In genomic region chr6:30883743-30884520, GRCh38 we compare ENCODE assay signal across 8 cellular contexts. TPM values are rescaled to one million over a fixed set of nuclear protein-coding genes. Genes with fewer than 3 reads are reported as not detected.
DNase-seq lines count a peak whose midpoint lies in the region; ATAC-seq and TF ChIP-seq lines count a peak whose summit lies in the region.

Gene DDR1 (plus strand): TSS chr6:30884519. CDS start chr6:30888730, 4,211 bp downstream.

- peaks cover 3% of the 10 kb centered on the region for H3K27me3 Mint-ChIP-seq in activated T-helper 1 cell treated with anti-CD3 and anti-CD28 coated beads, Interleukin-12 subunit alpha, Interleukin-12 subunit beta, Interleukin-2, Interleukin-4 antibody, amounts not matched to agents 30 ng/mL and 10 ng/mL and 1 ng/mL, durations not matched to agents 14 hours and 24 hours and 36 hours (ENCODE audit: insufficient read depth)

- H3K27ac ChIP-seq in esophagus muscularis mucosa (replicated peaks in 1 of 4) (peak within 1 kb of the TSS; percentile 85 to 93 (median 90)), mucosa of rectum (ENCODE audit: low read depth in 2 of 2, low read length in 2 of 2) (peak within 1 kb of the TSS; percentile 95 to 99), stomach smooth muscle (ENCODE audit: low read length) (peak within 1 kb of the TSS; percentile 87)

- no peak for TF ChIP-seq EP300 in esophagus muscularis mucosa (IDR thresholded peaks at IDR 0.05)

- WGBS in esophagus muscularis mucosa = 39% methylated on average over 12 of the region's 60 CpGs

- peak within 1 kb of the TSS; percentile 65 for H3K27ac Mint-ChIP-seq in activated T-helper 1 cell treated with anti-CD3 and anti-CD28 coated beads, Interleukin-12 subunit alpha, Interleukin-12 subunit beta, Interleukin-2, Interleukin-4 antibody, amounts not matched to agents 30 ng/mL and 10 ng/mL and 1 ng/mL, durations not matched to agents 14 hours and 24 hours and 36 hours

- H3K9me3 ChIP-seq in esophagus muscularis mucosa (no peaks in the 10 kb centered on the region), mucosa of rectum (ENCODE audit: control insufficient read depth in 2 of 2, low read length in 2 of 2) (no peaks in the 10 kb centered on the region), stomach smooth muscle (ENCODE audit: control insufficient read depth in 2 of 2, low read length in 2 of 2) (no peaks in the 10 kb centered on the region)

- no peak for TF ChIP-seq POLR2A in esophagus muscularis mucosa (IDR thresholded peaks at IDR 0.05; ENCODE audit: low read depth)

- H3K4me1 ChIP-seq in esophagus muscularis mucosa (peaks cover 34 to 57% (median 52%) of the 10 kb centered on the region in 4 donors), mucosa of rectum (ENCODE audit: control insufficient read depth in 2 of 2, insufficient read depth in 2 of 2, low read length in 2 of 2) (peaks cover 32 to 34% of the 10 kb centered on the region in 2 donors), stomach smooth muscle (ENCODE audit: control insufficient read depth, insufficient read depth, low read length) (peaks cover 37% of the 10 kb centered on the region)

- H3K9me3 Mint-ChIP-seq in activated T-helper 1 cell treated with anti-CD3 and anti-CD28 coated beads, Interleukin-12 subunit alpha, Interleukin-12 subunit beta, Interleukin-2, Interleukin-4 antibody, amounts not matched to agents 30 ng/mL and 10 ng/mL and 1 ng/mL, durations not matched to agents 14 hours and 24 hours and 36 hours = no peaks in the 10 kb centered on the region

- no peak for TF ChIP-seq CTCF in esophagus muscularis mucosa (IDR thresholded peaks at IDR 0.05)

- peak within 1 kb of the TSS; percentile 97 to 98 for H3K9ac ChIP-seq in mucosa of rectum (ENCODE audit: low read depth in 1 of 2, low read length in 2 of 2)
- peak within 1 kb of the TSS; percentile 80 to 82 for H3K9ac ChIP-seq in stomach smooth muscle (ENCODE audit: low read length in 2 of 2)

- H3K4me3 Mint-ChIP-seq in activated T-helper 1 cell treated with anti-CD3 and anti-CD28 coated beads, Interleukin-12 subunit alpha, Interleukin-12 subunit beta, Interleukin-2, Interleukin-4 antibody, amounts not matched to agents 30 ng/mL and 10 ng/mL and 1 ng/mL, durations not matched to agents 14 hours and 24 hours and 36 hours = peak within 1 kb of the TSS; percentile 77

- H3K4me3 ChIP-seq in esophagus muscularis mucosa = peak within 1 kb of the TSS; percentile 67 to 87 (median 77)
- peak within 1 kb of the TSS; percentile 86 to 89 for H3K4me3 ChIP-seq in mucosa of rectum (ENCODE audit: low read length in 2 of 2)
- peak within 1 kb of the TSS; percentile 88 to 94 for H3K4me3 ChIP-seq in stomach smooth muscle (ENCODE audit: low read length in 2 of 2)

- intact Hi-C loops in activated T-helper 1 cell treated with anti-CD3 and anti-CD28 coated beads, Interleukin-12 subunit alpha, Interleukin-12 subunit beta, Interleukin-2, Interleukin-4 antibody, amounts not matched to agents 30 ng/mL and 10 ng/mL and 1 ng/mL, durations not matched to agents 14 hours and 24 hours and 36 hours (cut with micrococcal nuclease) = loop anchor here (1.0 to 5.0 kb wide), 2 partner anchors 203 to 267 kb away; partner anchors contain the start of genes MRPS18B and PPP1R10
- intact Hi-C loops in esophagus muscularis mucosa (cut with DNase I) = loop anchor here (10.0 kb wide), 1 partner anchor 199 kb away; the partner anchor contains the start of gene PPP1R18

- no peaks in the 10 kb centered on the region for H3K36me3 Mint-ChIP-seq in activated T-helper 1 cell treated with anti-CD3 and anti-CD28 coated beads, Interleukin-12 subunit alpha, Interleukin-12 subunit beta, Interleukin-2, Interleukin-4 antibody, amounts not matched to agents 30 ng/mL and 10 ng/mL and 1 ng/mL, durations not matched to agents 14 hours and 24 hours and 36 hours (ENCODE audit: low read depth)

- H3K36me3 ChIP-seq in esophagus muscularis mucosa (peaks cover 0 to 3% (median 1%) of the 10 kb centered on the region in 4 donors), mucosa of rectum (ENCODE audit: control insufficient read depth in 2 of 2, insufficient read depth in 2 of 2, low read length in 2 of 2) (peaks cover 2 to 4% of the 10 kb centered on the region in 2 donors), stomach smooth muscle (ENCODE audit: control insufficient read depth in 2 of 2, insufficient read depth in 2 of 2, low read length in 2 of 2) (peaks cover 0 to 3% of the 10 kb centered on the region in 2 donors)

- DNase-seq in AG08395 (ENCODE audit: low spot score) = peak; percentile 73
- peak; percentile 78 for DNase-seq in NCI-H748 (lab: John Stamatoyannopoulos, UW; ENCODE audit: unreplicated experiment)
- DNase-seq in activated T-helper 1 cell treated with anti-CD3 and anti-CD28 coated beads, Interleukin-12 subunit alpha, Interleukin-12 subunit beta, Interleukin-2, Interleukin-4 antibody, amounts not matched to agents 30 ng/mL and 10 ng/mL and 1 ng/mL, durations not matched to agents 14 hours and 24 hours and 36 hours (ENCODE audit: low spot score) = no peak
- no peak for DNase-seq in esophagus muscularis mucosa (ENCODE audit: extremely low spot score)

- no peaks in the 10 kb centered on the region for H3K27me3 ChIP-seq in esophagus muscularis mucosa
- H3K27me3 ChIP-seq in mucosa of rectum (ENCODE audit: control insufficient read depth in 2 of 2, insufficient read depth in 2 of 2, low read length in 2 of 2) = no peaks in the 10 kb centered on the region
- H3K27me3 ChIP-seq in stomach smooth muscle (ENCODE audit: control insufficient read depth in 1 of 2, insufficient read depth in 2 of 2, low read length in 2 of 2) = no peaks in the 10 kb centered on the region

- peaks cover 45% of the 10 kb centered on the region for H3K4me1 Mint-ChIP-seq in activated T-helper 1 cell treated with anti-CD3 and anti-CD28 coated beads, Interleukin-12 subunit alpha, Interleukin-12 subunit beta, Interleukin-2, Interleukin-4 antibody, amounts not matched to agents 30 ng/mL and 10 ng/mL and 1 ng/mL, durations not matched to agents 14 hours and 24 hours and 36 hours (ENCODE audit: low read depth)

- ATAC-seq in GM21825 (IDR thresholded peaks at IDR 0.05; ENCODE audit: unreplicated experiment) = peak; percentile 33
- no peak for ATAC-seq in HG02763 (IDR thresholded peaks at IDR 0.05; ENCODE audit: unreplicated experiment)

RNA-seq across cellular contexts. Expression of gene DDR1, which starts in this region (rescaled TPM):
- total RNA-seq in activated T-helper 1 cell treated with anti-CD3 and anti-CD28 coated beads, Interleukin-12 subunit alpha, Interleukin-12 subunit beta, Interleukin-2, Interleukin-4 antibody, amounts not matched to agents 30 ng/mL and 10 ng/mL and 1 ng/mL, durations not matched to agents 14 hours and 24 hours and 36 hours = 21.4 and 24.8 TPM in 2 replicates
- 10 to 100 TPM; 10.4 to 37.9 (median 23.3) TPM for total RNA-seq in esophagus muscularis mucosa

Comparison
In these comparisons a context has a peak if more than half of its experiments do, and no peak if none do; other contexts are left out.
1. DNase-seq: peak in AG08395 (single experiment) and NCI-H748 (single experiment); none in activated T-helper 1 cell treated with anti-CD3 and anti-CD28 coated beads, Interleukin-12 subunit alpha, Interleukin-12 subunit beta, Interleukin-2, Interleukin-4 antibody, amounts not matched to agents 30 ng/mL and 10 ng/mL and 1 ng/mL, durations not matched to agents 14 hours and 24 hours and 36 hours (single experiment) and esophagus muscularis mucosa (single experiment).
2. Peak in every context shown above with its lines, with median percentiles within 50 percentile points of each other: H3K27ac ChIP-seq and H3K4me3 ChIP-seq.